1 cellular context compared by ENCODE assay signal in genomic region chr10:101055416-101055815, GRCh38.
TF ChIP-seq lines count a peak whose summit lies in the region.

No MANE protein-coding gene starts in this region.

TF ChIP-seq in HCT116, 20 proteins besides CTCF, POLR2A, EP300 and RAD21 (continued from another document):
- TF ChIP-seq TCF7L2 (IDR thresholded peaks at IDR 0.05; ENCODE audit: borderline replicate concordance, extremely low read depth, insufficient read depth, insufficient read length) = no peak
- TF ChIP-seq ZBTB33 (IDR thresholded peaks at IDR 0.05; ENCODE audit: extremely low read depth, insufficient replicate concordance, low read length) = no peak
- no peak for TF ChIP-seq JUND (IDR thresholded peaks at IDR 0.05)
- TF ChIP-seq ZFX (IDR thresholded peaks at IDR 0.05) = no peak
- no peak for TF ChIP-seq CEBPB (IDR thresholded peaks at IDR 0.05; ENCODE audit: low read depth)
